Comparison of ENCODE assay signal across 13 cellular contexts in genomic region chr21:34891610-34891943, GRCh38.
DNase-seq lines count a peak whose midpoint lies in the region; ATAC-seq and TF ChIP-seq lines count a peak whose summit lies in the region.
"Had no signal": no experiment of that assay in that cellular context is flagged by ENCODE, and none has a peak within 500 bp of the region (broad histone marks: within the 10 kb centered on the region; RNA-seq: fewer than 3 reads in every experiment).

No MANE protein-coding gene starts in this region.

- H3K9me3 Mint-ChIP-seq in stimulated activated naive CD8-positive, alpha-beta T cell treated with anti-CD3 and anti-CD28 coated beads, Interleukin-15, Interleukin-2, amounts not matched to agents 100 ng/mL and 50 ng/mL, for 24 hours, result peaks cover under 1% of the 10 kb centered on the region
- no peaks in the 10 kb centered on the region for H3K9me3 Mint-ChIP-seq in central memory CD8-positive, alpha-beta T cell

- peaks cover 6% of the 10 kb centered on the region for H3K27me3 Mint-ChIP-seq in stimulated activated naive CD8-positive, alpha-beta T cell treated with anti-CD3 and anti-CD28 coated beads, Interleukin-15, Interleukin-2, amounts not matched to agents 100 ng/mL and 50 ng/mL, for 24 hours
- H3K27me3 Mint-ChIP-seq in central memory CD8-positive, alpha-beta T cell, result no peaks in the 10 kb centered on the region

- H3K4me3 Mint-ChIP-seq in stimulated activated naive CD8-positive, alpha-beta T cell treated with anti-CD3 and anti-CD28 coated beads, Interleukin-15, Interleukin-2, amounts not matched to agents 100 ng/mL and 50 ng/mL, for 24 hours, result peak overlapping the region; percentile 90
- peak overlapping the region; percentile 95 for H3K4me3 Mint-ChIP-seq in central memory CD8-positive, alpha-beta T cell

- H3K4me1 ChIP-seq in muscle layer of duodenum (ENCODE audit: control insufficient read depth in 1 of 2, insufficient read depth in 2 of 2, low read length in 2 of 2) (peaks cover 0 to 16% of the 10 kb centered on the region in 2 donors), prostate gland (replicated peaks) (no peaks in the 10 kb centered on the region)
- H3K4me1 ChIP-seq: Caco-2 had no signal

- H3K27me3 ChIP-seq in muscle layer of duodenum (ENCODE audit: low read depth, low read length) (peaks cover 14% of the 10 kb centered on the region), prostate gland (replicated peaks; ENCODE audit: insufficient read depth) (no peaks in the 10 kb centered on the region)

- no peak for ATAC-seq in stimulated activated naive CD8-positive, alpha-beta T cell treated with anti-CD3 and anti-CD28 coated beads, Interleukin-15, Interleukin-2, amounts not matched to agents 100 U/mL and 50 U/mL, for 24 hours
- ATAC-seq in central memory CD8-positive, alpha-beta T cell (replicated peaks; ENCODE audit: extremely low read depth, poor library complexity, severe bottlenecking), result no peak
- no peak for ATAC-seq in GM19035 (IDR thresholded peaks at IDR 0.05; ENCODE audit: unreplicated experiment)
- ATAC-seq: right cardiac atrium had no signal

- TF ChIP-seq POLR2A in prostate gland (IDR thresholded peaks at IDR 0.05), result no peak

- H3K36me3 Mint-ChIP-seq in stimulated activated naive CD8-positive, alpha-beta T cell treated with anti-CD3 and anti-CD28 coated beads, Interleukin-15, Interleukin-2, amounts not matched to agents 100 ng/mL and 50 ng/mL, for 24 hours (ENCODE audit: low read depth), result peaks cover 13% of the 10 kb centered on the region
- peaks cover 19% of the 10 kb centered on the region for H3K36me3 Mint-ChIP-seq in central memory CD8-positive, alpha-beta T cell (ENCODE audit: insufficient read depth)

- H3K27ac Mint-ChIP-seq in stimulated activated naive CD8-positive, alpha-beta T cell treated with anti-CD3 and anti-CD28 coated beads, Interleukin-15, Interleukin-2, amounts not matched to agents 100 ng/mL and 50 ng/mL, for 24 hours, result peak overlapping the region; percentile 67
- no peak overlapping the region for H3K27ac Mint-ChIP-seq in central memory CD8-positive, alpha-beta T cell (ENCODE audit: low read depth)

- no peaks in the 10 kb centered on the region for H3K9me3 ChIP-seq in muscle layer of duodenum (ENCODE audit: control insufficient read depth in 1 of 2, low read length in 2 of 2)
- no peaks in the 10 kb centered on the region for H3K9me3 ChIP-seq in prostate gland
- H3K9me3 ChIP-seq: ascending aorta, Caco-2 had no signal

- DNase-seq in stimulated activated naive CD8-positive, alpha-beta T cell treated with anti-CD3 and anti-CD28 coated beads, Interleukin-15, Interleukin-2, amounts not matched to agents 100 U/mL and 50 U/mL, for 24 hours, result no peak
- no peak for DNase-seq in central memory CD8-positive, alpha-beta T cell (ENCODE audit: low spot score in 2 of 2)
- no peak for DNase-seq in NCI-H2029 treated with DMSO at 0.1 percent for 48 hours (lab: John Stamatoyannopoulos, UW)
- DNase-seq in putamen (ENCODE audit: low spot score), result no peak
- DNase-seq in prostate gland (ENCODE audit: low spot score), result no peak
- DNase-seq: Caco-2, hippocampal formation, Karpas-422, right cardiac atrium had no signal

- H3K4me1 Mint-ChIP-seq in stimulated activated naive CD8-positive, alpha-beta T cell treated with anti-CD3 and anti-CD28 coated beads, Interleukin-15, Interleukin-2, amounts not matched to agents 100 ng/mL and 50 ng/mL, for 24 hours (ENCODE audit: low read depth), result peaks cover 64% of the 10 kb centered on the region
- H3K4me1 Mint-ChIP-seq in central memory CD8-positive, alpha-beta T cell, result peaks cover 42% of the 10 kb centered on the region

- no peaks in the 10 kb centered on the region for H3K36me3 ChIP-seq in muscle layer of duodenum (ENCODE audit: control insufficient read depth in 1 of 2, insufficient read depth in 2 of 2, low read length in 2 of 2)
- no peaks in the 10 kb centered on the region for H3K36me3 ChIP-seq in prostate gland
- H3K36me3 ChIP-seq: ascending aorta had no signal

- peak overlapping the region; percentile 16 for H3K27ac ChIP-seq in muscle layer of duodenum (ENCODE audit: low read length)
- no peak overlapping the region for H3K27ac ChIP-seq in prostate gland

- 37% methylated on average over 8 of the region's 8 CpGs for WGBS in prostate gland

- TF ChIP-seq CTCF in prostate gland (IDR thresholded peaks at IDR 0.05), result no peak

- H3K4me3 ChIP-seq in muscle layer of duodenum (ENCODE audit: low read depth in 1 of 2, low read length in 2 of 2) (peak overlapping the region; percentile 37 to 73), prostate gland (no peak overlapping the region)

- intact Hi-C loops in prostate gland (cut with DNase I), result loop anchor here (2.0 to 5.0 kb wide), 5 partner anchors 161 to 1141 kb away; no protein-coding TSS in a partner anchor

Comparison
In these comparisons a context has a peak if more than half of its experiments do, and no peak if none do; other contexts are left out.
1. H3K4me3 ChIP-seq: peak in muscle layer of duodenum (2 of 2); none in prostate gland (0 of 2).